ENCODE assay signal across 15 cellular contexts in genomic region chr4:53432528-53433424, GRCh38. TPM values are rescaled to one million over a fixed set of nuclear protein-coding genes. Genes with fewer than 3 reads are reported as not detected.
DNase-seq lines count a peak whose midpoint lies in the region; ATAC-seq, FAIRE-seq and TF ChIP-seq lines count a peak whose summit lies in the region.
"Had no signal": no experiment of that assay in that cellular context is flagged by ENCODE, and none has a peak within 500 bp of the region (broad histone marks: within the 10 kb centered on the region; RNA-seq: fewer than 3 reads in every experiment).

No MANE protein-coding gene starts in this region.

- H3K4me1 Mint-ChIP-seq in activated T-helper 17 cell treated with anti-CD3 and anti-CD28 coated beads, Interleukin-2, amount 50 U/mL, for 72 hours: peaks cover 13% of the 10 kb centered on the region

- peak; percentile 82 for ATAC-seq in GM18909 (IDR thresholded peaks at IDR 0.05; ENCODE audit: poor library complexity, unreplicated experiment)
- ATAC-seq in HG02852 (IDR thresholded peaks at IDR 0.05; ENCODE audit: unreplicated experiment): peak; percentile 90
- ATAC-seq in activated T-helper 17 cell treated with anti-CD3 and anti-CD28 coated beads, Interleukin-2, amount 50 U/mL, for 72 hours (replicated peaks): peak; percentile 85
- ATAC-seq in left lung: no peak
- ATAC-seq: right cardiac atrium had no signal

- H3K27me3 ChIP-seq in left lung: no peaks in the 10 kb centered on the region
- no peaks in the 10 kb centered on the region for H3K27me3 ChIP-seq in esophagus squamous epithelium
- H3K27me3 ChIP-seq: BE2C had no signal

- H3K27ac Mint-ChIP-seq in activated T-helper 17 cell treated with anti-CD3 and anti-CD28 coated beads, Interleukin-2, amount 50 U/mL, for 72 hours: no peak overlapping the region

- H3K36me3 ChIP-seq in left lung (peaks cover 0 to 38% of the 10 kb centered on the region in 2 donors), esophagus squamous epithelium (peaks cover 0 to 83% (median 10%) of the 10 kb centered on the region in 3 donors)

- H3K9me3 Mint-ChIP-seq in activated T-helper 17 cell treated with anti-CD3 and anti-CD28 coated beads, Interleukin-2, amount 50 U/mL, for 72 hours: no peaks in the 10 kb centered on the region

- H3K4me3 ChIP-seq in left lung (no peak overlapping the region), esophagus squamous epithelium (no peak overlapping the region)
- H3K4me3 ChIP-seq: GM23248 had no signal

- intact Hi-C loops in left lung (cut with DNase I): no loop called here
- intact Hi-C loops in esophagus squamous epithelium (cut with DNase I): no loop called here

- WGBS in esophagus squamous epithelium, 2 donors: 84 to 88% methylated on average over 4 of the region's 4 CpGs

- no peak for FAIRE-seq in GM12891 (lab: Jason Lieb, UNC)
- FAIRE-seq: frontal cortex had no signal

- H3K4me1 ChIP-seq in left lung (no peaks in the 10 kb centered on the region), esophagus squamous epithelium (no peaks in the 10 kb centered on the region)
- H3K4me1 ChIP-seq: BE2C had no signal

- H3K9me3 ChIP-seq in left lung (no peaks in the 10 kb centered on the region), esophagus squamous epithelium (no peaks in the 10 kb centered on the region)
- H3K9me3 ChIP-seq: BE2C had no signal

- DNase-seq in GM12891 (ENCODE audit: insufficient read length, low spot score) (no peak), left lung (no peak), esophagus squamous epithelium (lab: John Stamatoyannopoulos, UW) (no peak), iPS-NIHi11 (ENCODE audit: low spot score) (no peak), CD1c-positive myeloid dendritic cell (ENCODE audit: extremely low spot score) (no peak)
- DNase-seq: BE2C, DMS79, GM23248, islet precursor cell, KG1, right cardiac atrium had no signal

- H3K36me3 Mint-ChIP-seq in activated T-helper 17 cell treated with anti-CD3 and anti-CD28 coated beads, Interleukin-2, amount 50 U/mL, for 72 hours (ENCODE audit: low read depth): peaks cover 95% of the 10 kb centered on the region

- no peaks in the 10 kb centered on the region for H3K27me3 Mint-ChIP-seq in activated T-helper 17 cell treated with anti-CD3 and anti-CD28 coated beads, Interleukin-2, amount 50 U/mL, for 72 hours

- no peak overlapping the region for H3K4me3 Mint-ChIP-seq in activated T-helper 17 cell treated with anti-CD3 and anti-CD28 coated beads, Interleukin-2, amount 50 U/mL, for 72 hours

- H3K27ac ChIP-seq in left lung (no peak overlapping the region), esophagus squamous epithelium (no peak overlapping the region)
- H3K27ac ChIP-seq: GM23248 had no signal

- TF ChIP-seq POLR2A in GM12891 (IDR thresholded peaks at IDR 0.05; ENCODE audit: low read depth, low read length) (no peak), esophagus squamous epithelium (IDR thresholded peaks at IDR 0.05) (no peak)

- no peak for TF ChIP-seq CTCF in left lung (IDR thresholded peaks at IDR 0.05)
- TF ChIP-seq CTCF in esophagus squamous epithelium (IDR thresholded peaks at IDR 0.05): no peak

TF ChIP-seq in GM12891, 5 proteins besides CTCF, POLR2A, EP300 and RAD21:
- TF ChIP-seq PAX5 (IDR thresholded peaks at IDR 0.05; ENCODE audit: insufficient read depth, low read length, severe bottlenecking): no peak
- TF ChIP-seq POLR2AphosphoS5 (IDR thresholded peaks at IDR 0.05; ENCODE audit: low read depth, low read length): no peak
- no peak for TF ChIP-seq TAF1 (IDR thresholded peaks at IDR 0.05; ENCODE audit: low read depth, low read length)
- TF ChIP-seq POU2F2 (IDR thresholded peaks at IDR 0.05; ENCODE audit: low read depth, low read length): no peak
- peak; percentile 31; the same call in 1 of the 2 replicates for TF ChIP-seq SPI1 (IDR thresholded peaks at IDR 0.05; ENCODE audit: low read depth, low read length)

RNA-seq across cellular contexts. Expression of gene FIP1L1, which starts 55.3 kb away (rescaled TPM):
- 48.0 TPM for polyA plus RNA-seq in GM12891 (2012; ENCODE audit: low read depth, missing spikeins)
- 10 to 100 TPM; 49.3 to 70.3 TPM for total RNA-seq in activated T-helper 17 cell treated with anti-CD3 and anti-CD28 coated beads, Interleukin-2, amount 50 U/mL, for 72 hours
- total RNA-seq in left lung: 10 to 100 TPM; 29.8 to 39.6 TPM
- 10 to 100 TPM; 24.8 to 46.0 (median 32.9) TPM for total RNA-seq in esophagus squamous epithelium
